Comparison of ENCODE assay signal across 18 cellular contexts in the genomic region with DNA sequence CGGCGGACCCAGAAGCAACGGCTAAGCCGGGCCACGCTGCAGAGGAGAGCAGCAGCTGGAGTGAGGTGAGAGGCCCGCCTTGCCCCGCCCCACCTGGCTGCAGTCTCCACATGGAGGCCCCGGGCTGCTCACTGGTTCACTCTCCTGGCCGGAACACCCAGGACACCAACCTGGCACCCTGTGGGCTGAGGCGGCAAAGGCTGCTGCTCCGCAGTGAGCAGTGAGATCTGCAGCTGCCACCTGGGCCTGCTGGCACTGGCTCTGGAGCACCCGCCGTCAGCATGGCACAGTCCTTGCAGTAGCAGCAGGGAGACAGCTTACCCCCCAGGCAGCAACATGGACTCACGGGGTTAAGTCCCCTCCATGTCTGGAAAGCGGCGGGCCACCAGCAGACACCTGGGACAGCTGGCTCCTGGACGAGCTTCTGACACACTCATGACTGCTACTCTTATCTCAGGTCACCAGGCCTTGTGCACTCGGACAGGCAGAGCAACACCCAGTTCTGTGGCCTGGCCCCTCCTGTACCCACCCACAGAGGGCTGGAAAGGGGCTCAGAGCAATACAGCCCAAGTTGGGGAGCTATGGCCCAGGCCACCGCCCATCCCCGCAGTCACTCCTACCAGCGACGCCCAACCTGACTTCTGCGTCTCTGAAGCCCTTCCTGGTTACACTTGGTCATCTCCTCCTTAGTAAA. TPM values are rescaled to one million over a fixed set of nuclear protein-coding genes. Genes with fewer than 3 reads are reported as not detected.
DNase-seq lines count a peak whose midpoint lies in the region; ATAC-seq and TF ChIP-seq lines count a peak whose summit lies in the region.
"Had no signal": no experiment of that assay in that cellular context is flagged by ENCODE, and none has a peak within 500 bp of the region (broad histone marks: within the 10 kb centered on the region; RNA-seq: fewer than 3 reads in every experiment).

No MANE protein-coding gene starts in this region.

- no peak overlapping the region for H3K4me3 Mint-ChIP-seq in natural killer cell
- no peak overlapping the region for H3K4me3 Mint-ChIP-seq in natural killer cell treated with Interleukin-12 subunit alpha and Interleukin-12 subunit beta and Interleukin-15 and Interleukin-18, amount 100 ng/mL, for 72 hours
- H3K4me3 Mint-ChIP-seq in activated T-helper 1 cell treated with anti-CD3 and anti-CD28 coated beads, Interleukin-12 subunit alpha, Interleukin-12 subunit beta, Interleukin-2, Interleukin-4 antibody, amounts not matched to agents 30 ng/mL and 10 ng/mL and 1 ng/mL, durations not matched to agents 14 hours and 24 hours and 36 hours: no peak overlapping the region
- H3K4me3 Mint-ChIP-seq: activated CD4-positive, alpha-beta T cell treated with anti-CD3 and anti-CD28 coated beads, Interleukin-2, amount 10 ng/mL, durations not matched to agents 24 days and 14 days; central memory CD8-positive, alpha-beta T cell; stimulated activated naive CD8-positive, alpha-beta T cell treated with anti-CD3 and anti-CD28 coated beads, Interleukin-15, amount 100 ng/mL, for 72 hours had no signal

- no peak for TF ChIP-seq CTCF in natural killer cell (IDR thresholded peaks at IDR 0.05)

- intact Hi-C loops in natural killer cell (cut with micrococcal nuclease): no loop called here
- intact Hi-C loops in activated T-helper 1 cell treated with anti-CD3 and anti-CD28 coated beads, Interleukin-12 subunit alpha, Interleukin-12 subunit beta, Interleukin-2, Interleukin-4 antibody, amounts not matched to agents 30 ng/mL and 10 ng/mL and 1 ng/mL, durations not matched to agents 14 hours and 24 hours and 36 hours (cut with micrococcal nuclease): no loop called here

- peak overlapping the region; percentile 77 for H3K27ac ChIP-seq in angular gyrus (ENCODE audit: low read depth, low read length)
- H3K27ac ChIP-seq: lower lobe of right lung, SJSA1 had no signal

- no peaks in the 10 kb centered on the region for H3K9me3 Mint-ChIP-seq in natural killer cell
- no peaks in the 10 kb centered on the region for H3K9me3 Mint-ChIP-seq in natural killer cell treated with Interleukin-12 subunit alpha and Interleukin-12 subunit beta and Interleukin-15 and Interleukin-18, amount 100 ng/mL, for 72 hours
- no peaks in the 10 kb centered on the region for H3K9me3 Mint-ChIP-seq in activated T-helper 1 cell treated with anti-CD3 and anti-CD28 coated beads, Interleukin-12 subunit alpha, Interleukin-12 subunit beta, Interleukin-2, Interleukin-4 antibody, amounts not matched to agents 30 ng/mL and 10 ng/mL and 1 ng/mL, durations not matched to agents 14 hours and 24 hours and 36 hours
- H3K9me3 Mint-ChIP-seq: activated CD4-positive, alpha-beta T cell treated with anti-CD3 and anti-CD28 coated beads, Interleukin-2, amount 10 ng/mL, durations not matched to agents 24 days and 14 days; central memory CD8-positive, alpha-beta T cell; stimulated activated naive CD8-positive, alpha-beta T cell treated with anti-CD3 and anti-CD28 coated beads, Interleukin-15, amount 100 ng/mL, for 72 hours had no signal

- no peaks in the 10 kb centered on the region for H3K27me3 Mint-ChIP-seq in natural killer cell (ENCODE audit: low read depth in 2 of 2)
- no peaks in the 10 kb centered on the region for H3K27me3 Mint-ChIP-seq in natural killer cell treated with Interleukin-12 subunit alpha and Interleukin-12 subunit beta and Interleukin-15 and Interleukin-18, amount 100 ng/mL, for 72 hours
- no peaks in the 10 kb centered on the region for H3K27me3 Mint-ChIP-seq in activated T-helper 1 cell treated with anti-CD3 and anti-CD28 coated beads, Interleukin-12 subunit alpha, Interleukin-12 subunit beta, Interleukin-2, Interleukin-4 antibody, amounts not matched to agents 30 ng/mL and 10 ng/mL and 1 ng/mL, durations not matched to agents 14 hours and 24 hours and 36 hours (ENCODE audit: insufficient read depth)
- H3K27me3 Mint-ChIP-seq: activated CD4-positive, alpha-beta T cell treated with anti-CD3 and anti-CD28 coated beads, Interleukin-2, amount 10 ng/mL, durations not matched to agents 24 days and 14 days; central memory CD8-positive, alpha-beta T cell; stimulated activated naive CD8-positive, alpha-beta T cell treated with anti-CD3 and anti-CD28 coated beads, Interleukin-15, amount 100 ng/mL, for 72 hours had no signal

- H3K36me3 Mint-ChIP-seq in natural killer cell: no peaks in the 10 kb centered on the region
- H3K36me3 Mint-ChIP-seq in natural killer cell treated with Interleukin-12 subunit alpha and Interleukin-12 subunit beta and Interleukin-15 and Interleukin-18, amount 100 ng/mL, for 72 hours: no peaks in the 10 kb centered on the region
- peaks cover 5% of the 10 kb centered on the region for H3K36me3 Mint-ChIP-seq in activated T-helper 1 cell treated with anti-CD3 and anti-CD28 coated beads, Interleukin-12 subunit alpha, Interleukin-12 subunit beta, Interleukin-2, Interleukin-4 antibody, amounts not matched to agents 30 ng/mL and 10 ng/mL and 1 ng/mL, durations not matched to agents 14 hours and 24 hours and 36 hours (ENCODE audit: low read depth)

- H3K4me1 Mint-ChIP-seq in natural killer cell: peaks cover 15 to 24% of the 10 kb centered on the region in 2 donors
- H3K4me1 Mint-ChIP-seq in natural killer cell treated with Interleukin-12 subunit alpha and Interleukin-12 subunit beta and Interleukin-15 and Interleukin-18, amount 100 ng/mL, for 72 hours (ENCODE audit: low read depth in 2 of 2): peaks cover 0 to 13% of the 10 kb centered on the region in 2 donors
- H3K4me1 Mint-ChIP-seq in activated T-helper 1 cell treated with anti-CD3 and anti-CD28 coated beads, Interleukin-12 subunit alpha, Interleukin-12 subunit beta, Interleukin-2, Interleukin-4 antibody, amounts not matched to agents 30 ng/mL and 10 ng/mL and 1 ng/mL, durations not matched to agents 14 hours and 24 hours and 36 hours (ENCODE audit: low read depth): no peaks in the 10 kb centered on the region

- DNase-seq in natural killer cell: no peak
- DNase-seq in natural killer cell treated with Interleukin-12 subunit alpha and Interleukin-12 subunit beta and Interleukin-15 and Interleukin-18, amount 100 ng/mL, for 72 hours (ENCODE audit: low spot score): no peak
- no peak for DNase-seq in left lobe of liver (ENCODE audit: low spot score)
- DNase-seq in activated T-helper 1 cell treated with anti-CD3 and anti-CD28 coated beads, Interleukin-12 subunit alpha, Interleukin-12 subunit beta, Interleukin-2, Interleukin-4 antibody, amounts not matched to agents 30 ng/mL and 10 ng/mL and 1 ng/mL, durations not matched to agents 14 hours and 24 hours and 36 hours (ENCODE audit: low spot score): no peak
- no peak for DNase-seq in SHP77 treated with DMSO at 0.1 percent for 48 hours (lab: John Stamatoyannopoulos, UW)
- DNase-seq in EL: no peak
- DNase-seq: activated CD4-positive, alpha-beta T cell treated with anti-CD3 and anti-CD28 coated beads, Interleukin-2, amount 10 ng/mL, durations not matched to agents 24 days and 14 days; activated T-cell treated with anti-CD3 and anti-CD28 coated beads, Interleukin-2, amount 50 U/mL, for 48 hours; KBM-7; lower lobe of right lung; NCI-H1092; NCI-H345; stimulated activated naive CD8-positive, alpha-beta T cell treated with anti-CD3 and anti-CD28 coated beads, Interleukin-15, amount 100 ng/mL, for 72 hours; T1000 had no signal

- no peak for ATAC-seq in natural killer cell
- no peak for ATAC-seq in natural killer cell treated with Interleukin-12 subunit alpha and Interleukin-12 subunit beta and Interleukin-15 and Interleukin-18, amount 100 ng/mL, for 72 hours
- peak; percentile 4 for ATAC-seq in left lobe of liver
- ATAC-seq in HG03460 (IDR thresholded peaks at IDR 0.05; ENCODE audit: unreplicated experiment): no peak
- ATAC-seq: lower lobe of right lung; stimulated activated naive CD8-positive, alpha-beta T cell treated with anti-CD3 and anti-CD28 coated beads, Interleukin-15, amount 100 ng/mL, for 72 hours had no signal

- peak overlapping the region; percentile 16 to 32 for H3K27ac Mint-ChIP-seq in natural killer cell
- H3K27ac Mint-ChIP-seq in natural killer cell treated with Interleukin-12 subunit alpha and Interleukin-12 subunit beta and Interleukin-15 and Interleukin-18, amount 100 ng/mL, for 72 hours: no peak overlapping the region
- no peak overlapping the region for H3K27ac Mint-ChIP-seq in activated T-helper 1 cell treated with anti-CD3 and anti-CD28 coated beads, Interleukin-12 subunit alpha, Interleukin-12 subunit beta, Interleukin-2, Interleukin-4 antibody, amounts not matched to agents 30 ng/mL and 10 ng/mL and 1 ng/mL, durations not matched to agents 14 hours and 24 hours and 36 hours

RNA-seq across cellular contexts. Expression of a gene that starts 13.2 kb away (rescaled TPM):
- total RNA-seq in natural killer cell: 1 to 10 TPM; 3.0 to 4.2 (median 3.6) TPM
- total RNA-seq in natural killer cell treated with Interleukin-12 subunit alpha and Interleukin-12 subunit beta and Interleukin-15 and Interleukin-18, amount 100 ng/mL, for 72 hours: 10 to 100 TPM in 1 of 2 donors, 1 to 10 TPM in 1; 4.9 to 11.4 TPM
- total RNA-seq in left lobe of liver: 6.6 TPM
- total RNA-seq in activated T-helper 1 cell treated with anti-CD3 and anti-CD28 coated beads, Interleukin-12 subunit alpha, Interleukin-12 subunit beta, Interleukin-2, Interleukin-4 antibody, amounts not matched to agents 30 ng/mL and 10 ng/mL and 1 ng/mL, durations not matched to agents 14 hours and 24 hours and 36 hours: 9.6 and 10.8 TPM in 2 replicates

RNA-seq across cellular contexts. Expression of a gene that starts 17.6 kb away (rescaled TPM):
- total RNA-seq in natural killer cell: 100 to 1,000 TPM; 192 to 215 (median 192) TPM
- total RNA-seq in natural killer cell treated with Interleukin-12 subunit alpha and Interleukin-12 subunit beta and Interleukin-15 and Interleukin-18, amount 100 ng/mL, for 72 hours: 10 to 100 TPM; 69.9 to 78.8 TPM
- total RNA-seq in left lobe of liver: 96.3 TPM
- total RNA-seq in activated T-helper 1 cell treated with anti-CD3 and anti-CD28 coated beads, Interleukin-12 subunit alpha, Interleukin-12 subunit beta, Interleukin-2, Interleukin-4 antibody, amounts not matched to agents 30 ng/mL and 10 ng/mL and 1 ng/mL, durations not matched to agents 14 hours and 24 hours and 36 hours: 66.4 and 68.7 TPM in 2 replicates

RNA-seq across cellular contexts. Expression of a gene that starts 25.5 kb away (rescaled TPM):
- total RNA-seq in natural killer cell (under 1 TPM in 1 of 3 donors, not detected in 2; 0.20 TPM), left lobe of liver (0.10 TPM)
- total RNA-seq in natural killer cell treated with Interleukin-12 subunit alpha and Interleukin-12 subunit beta and Interleukin-15 and Interleukin-18, amount 100 ng/mL, for 72 hours: not detected
- 0.05 TPM in 1 of 2 replicates, not detected in the other for total RNA-seq in activated T-helper 1 cell treated with anti-CD3 and anti-CD28 coated beads, Interleukin-12 subunit alpha, Interleukin-12 subunit beta, Interleukin-2, Interleukin-4 antibody, amounts not matched to agents 30 ng/mL and 10 ng/mL and 1 ng/mL, durations not matched to agents 14 hours and 24 hours and 36 hours
- total RNA-seq: activated CD4-positive, alpha-beta T cell treated with anti-CD3 and anti-CD28 coated beads, Interleukin-2, amount 10 ng/mL, durations not matched to agents 24 days and 14 days; SJSA1 had no signal

Comparison
In these comparisons a context has a peak if more than half of its experiments do, and no peak if none do; other contexts are left out.
1. H3K27ac Mint-ChIP-seq: peak in natural killer cell (2 of 2); none in natural killer cell treated with Interleukin-12 subunit alpha and Interleukin-12 subunit beta and Interleukin-15 and Interleukin-18, amount 100 ng/mL, for 72 hours (0 of 2) and activated T-helper 1 cell treated with anti-CD3 and anti-CD28 coated beads, Interleukin-12 subunit alpha, Interleukin-12 subunit beta, Interleukin-2, Interleukin-4 antibody, amounts not matched to agents 30 ng/mL and 10 ng/mL and 1 ng/mL, durations not matched to agents 14 hours and 24 hours and 36 hours (single experiment).